21 cellular contexts compared by ENCODE assay signal in genomic region chr9:18739127-18739526, GRCh38.
DNase-seq lines count a peak whose midpoint lies in the region; ATAC-seq, FAIRE-seq and TF ChIP-seq lines count a peak whose summit lies in the region.
"Had no signal": no experiment of that assay in that cellular context is flagged by ENCODE, and none has a peak within 500 bp of the region (broad histone marks: within the 10 kb centered on the region; RNA-seq: fewer than 3 reads in every experiment).

No MANE protein-coding gene starts in this region.

- TF ChIP-seq CTCF in AG10803 (conservative IDR thresholded peaks at IDR 0.05; ENCODE audit: low read length), result no peak
- TF ChIP-seq CTCF in fibroblast of villous mesenchyme (IDR thresholded peaks at IDR 0.05; ENCODE audit: insufficient read depth, low read depth, low read length), result no peak
- no peak for TF ChIP-seq CTCF in osteoblast (IDR thresholded peaks at IDR 0.05; ENCODE audit: extremely low read depth, low read depth, low read length)

- no peaks in the 10 kb centered on the region for H3K9me3 ChIP-seq in osteoblast (ENCODE audit: low read depth, low read length)
- H3K9me3 ChIP-seq: BE2C; BLaER1 treated with 17β-estradiol and CSF1 and Interleukin-3, amounts not matched to agents 10 nM and 100 nM had no signal

- ATAC-seq in GM21360 (IDR thresholded peaks at IDR 0.05; ENCODE audit: unreplicated experiment), result no peak
- ATAC-seq: GM23338, HCT116 had no signal

- H2AFZ ChIP-seq in osteoblast (ENCODE audit: low read length), result no peak overlapping the region
- H2AFZ ChIP-seq: GM23338 had no signal

- H3K36me3 ChIP-seq in osteoblast (ENCODE audit: insufficient read depth, low read length), result peaks cover 37% of the 10 kb centered on the region
- H3K36me3 ChIP-seq: BE2C; BLaER1 treated with 17β-estradiol and CSF1 and Interleukin-3, amounts not matched to agents 10 nM and 100 nM had no signal

- no peaks in the 10 kb centered on the region for H3K27me3 ChIP-seq in osteoblast (ENCODE audit: insufficient read depth, low read length)
- H3K27me3 ChIP-seq: BE2C; BLaER1 treated with 17β-estradiol and CSF1 and Interleukin-3, amounts not matched to agents 10 nM and 100 nM had no signal

- peaks cover 2% of the 10 kb centered on the region for H3K4me1 ChIP-seq in osteoblast (ENCODE audit: insufficient read depth, low read length)
- H3K4me1 ChIP-seq: BE2C; BLaER1 treated with 17β-estradiol and CSF1 and Interleukin-3, amounts not matched to agents 10 nM and 100 nM had no signal

- H3K27ac ChIP-seq in osteoblast (ENCODE audit: low read depth, low read length), result no peak overlapping the region
- H3K27ac ChIP-seq: 22Rv1; BLaER1 treated with 17β-estradiol and CSF1 and Interleukin-3, amounts not matched to agents 10 nM and 100 nM had no signal

- FAIRE-seq in endometrium (lab: Jason Lieb, UNC), result peak; percentile 85
- FAIRE-seq: A204.1, D721Med, GM12891 had no signal

- H3K4me3 ChIP-seq in AG10803 (ENCODE audit: low read length), result no peak overlapping the region
- no peak overlapping the region for H3K4me3 ChIP-seq in fibroblast of villous mesenchyme (ENCODE audit: low read depth, low read length)
- no peak overlapping the region for H3K4me3 ChIP-seq in osteoblast (ENCODE audit: insufficient read depth, low read length)
- H3K4me3 ChIP-seq: BLaER1 treated with 17β-estradiol and CSF1 and Interleukin-3, amounts not matched to agents 10 nM and 100 nM; GM23338 had no signal

- H3K79me2 ChIP-seq in osteoblast (ENCODE audit: insufficient read depth, low read length), result no peaks in the 10 kb centered on the region

- DNase-seq in AG10803 (ENCODE audit: low read depth), result peak; percentile 50
- DNase-seq in fibroblast of villous mesenchyme (ENCODE audit: low read depth), result peak; percentile 71
- DNase-seq in hepatic stellate cell (ENCODE audit: low spot score), result no peak
- no peak for DNase-seq in osteoblast (ENCODE audit: insufficient read length, low spot score, missing footprints)
- DNase-seq: AML-193; BE2C; CD4-positive, alpha-beta T cell; CD8-positive, alpha-beta memory T cell; DMS 273 treated with DMSO at 0.1 percent for 48 hours; DMS79; GF-D8; H9 had no signal

- no peaks in the 10 kb centered on the region for H4K20me1 ChIP-seq in osteoblast (ENCODE audit: insufficient read depth, low read length)
- H4K20me1 ChIP-seq: BLaER1 treated with 17β-estradiol and CSF1 and Interleukin-3, amounts not matched to agents 10 nM and 100 nM had no signal

- no peak overlapping the region for H3K4me2 ChIP-seq in osteoblast (ENCODE audit: insufficient read depth, low read length)
- H3K4me2 ChIP-seq: BLaER1 treated with 17β-estradiol and CSF1 and Interleukin-3, amounts not matched to agents 10 nM and 100 nM; GM23338 had no signal

Comparison
In these comparisons a context has a peak if more than half of its experiments do, and no peak if none do; other contexts are left out.
1. DNase-seq: peak in AG10803 (single experiment) and fibroblast of villous mesenchyme (single experiment); none in hepatic stellate cell (single experiment) and osteoblast (single experiment).